9 cellular contexts compared by ENCODE assay signal in the genomic region with DNA sequence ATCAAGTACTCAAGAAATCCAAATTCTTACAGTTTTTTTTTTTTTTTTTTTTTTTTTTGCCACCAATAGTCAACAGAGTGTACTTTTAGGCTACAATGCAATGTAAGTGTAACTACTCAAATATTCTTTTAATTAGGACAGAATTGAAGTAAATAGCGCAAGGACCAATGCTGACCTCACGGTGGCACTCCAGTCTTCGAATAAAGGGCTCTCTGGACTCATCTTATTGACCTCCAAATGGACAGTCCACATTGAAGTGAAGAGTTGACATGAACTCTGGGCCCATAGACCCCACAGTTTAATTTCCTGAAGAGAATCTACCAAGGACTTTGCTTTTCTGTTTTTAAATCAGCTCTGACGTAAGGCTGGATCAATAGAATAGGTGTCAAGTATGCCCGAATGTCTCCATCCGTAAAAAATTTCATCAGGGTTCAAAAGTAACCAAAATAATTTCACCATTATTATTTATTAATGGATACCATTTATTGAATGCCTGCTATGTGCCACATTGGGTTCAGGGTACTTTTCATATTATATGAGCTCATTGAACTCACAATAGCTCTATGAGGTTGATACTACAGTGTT. TPM values are rescaled to one million over a fixed set of nuclear protein-coding genes. Genes with fewer than 3 reads are reported as not detected.
DNase-seq lines count a peak whose midpoint lies in the region; ATAC-seq and TF ChIP-seq lines count a peak whose summit lies in the region.
"Had no signal": no experiment of that assay in that cellular context is flagged by ENCODE, and none has a peak within 500 bp of the region (broad histone marks: within the 10 kb centered on the region; RNA-seq: fewer than 3 reads in every experiment).

No MANE protein-coding gene starts in this region.

- H3K4me2 ChIP-seq in GM23338: no peak overlapping the region

- no peaks in the 10 kb centered on the region for H4K20me1 ChIP-seq in GM23338 (replicated peaks; ENCODE audit: insufficient read depth)

- DNase-seq in AG09309 (ENCODE audit: low read depth): no peak
- peak; percentile 66 for DNase-seq in GM23338 (ENCODE audit: low spot score)
- peak; percentile 70 for DNase-seq in SK-MEL-5 (ENCODE audit: low read depth, low spot score)
- DNase-seq in glomerular visceral epithelial cell (ENCODE audit: extremely low spot score): peak; percentile 66
- no peak for DNase-seq in NCI-H1694 treated with DMSO at 0.1 percent for 48 hours (lab: John Stamatoyannopoulos, UW)
- no peak for DNase-seq in GDM1 (lab: John Stamatoyannopoulos, UW)
- no peak for DNase-seq in activated CD4-positive, alpha-beta T cell treated with anti-CD3 and anti-CD28 coated beads, Interleukin-2, amount 50 U/mL, for 1 hour
- no peak for DNase-seq in middle frontal gyrus (ENCODE audit: extremely low spot score, low spot score)

- no peak overlapping the region for H3K4me3 Mint-ChIP-seq in GM23338

- peak; percentile 70 for ATAC-seq in GM23338

- no peaks in the 10 kb centered on the region for H3K36me3 ChIP-seq in GM23338 (ENCODE audit: insufficient read depth)
- H3K36me3 ChIP-seq: HAP-1 had no signal

- H2AFZ ChIP-seq in GM23338: no peak overlapping the region

- no peaks in the 10 kb centered on the region for H3K36me3 Mint-ChIP-seq in GM23338 (ENCODE audit: low read depth)

- H3F3A ChIP-seq in GM23338 (replicated peaks; ENCODE audit: low read depth): no peaks in the 10 kb centered on the region

- no peak overlapping the region for H3K27ac Mint-ChIP-seq in GM23338

- no peaks in the 10 kb centered on the region for H3K4me1 Mint-ChIP-seq in GM23338

- H3K9me2 ChIP-seq in GM23338 (ENCODE audit: insufficient read depth): no peaks in the 10 kb centered on the region

- H3K27me3 Mint-ChIP-seq in GM23338 (ENCODE audit: insufficient read depth, low read depth, poor library complexity): no peaks in the 10 kb centered on the region

- no peaks in the 10 kb centered on the region for H3K79me2 ChIP-seq in GM23338 (replicated peaks; ENCODE audit: insufficient read depth)

- TF ChIP-seq CTCF in AG09309 (IDR thresholded peaks at IDR 0.05; ENCODE audit: control insufficient read depth, insufficient read depth, low read depth, low read length, missing control alignments) (peak; percentile 53), GM23338 (conservative IDR thresholded peaks at IDR 0.05; ENCODE audit: low read depth in 2 of 2) (peak; percentile 66 to 79)

- no peaks in the 10 kb centered on the region for H3K4me1 ChIP-seq in GM23338 (ENCODE audit: insufficient read depth)

- in situ Hi-C loops in SK-MEL-5 (cut with HindIII; ENCODE audit: low pct_unique_long_range_greater_than_20kb, low sequenced_read_pairs): no loop called here

- peaks cover 5% of the 10 kb centered on the region; the same call in 1 of the 2 replicates for H3K27me3 ChIP-seq in GM23338 (ENCODE audit: insufficient read depth)

- H3K9me3 Mint-ChIP-seq in GM23338: no peaks in the 10 kb centered on the region

- H3K4me3 ChIP-seq in AG09309 (ENCODE audit: control insufficient read depth, low read depth, low read length) (no peak overlapping the region), GM23338 (no peak overlapping the region)
- H3K4me3 ChIP-seq: HAP-1 had no signal

- H3K27ac ChIP-seq in GM23338 (ENCODE audit: low read depth): no peak overlapping the region

TF ChIP-seq in GM23338, 12 proteins besides CTCF, POLR2A, EP300 and RAD21 (continues in another document):
- TF ChIP-seq ZNF114 (CRISPR knock-in tag; IDR thresholded peaks at IDR 0.05): no peak
- no peak for TF ChIP-seq EZH2 (IDR thresholded peaks at IDR 0.05; ENCODE audit: low read depth, unreplicated experiment)
- TF ChIP-seq EZH2phosphoT487 (IDR thresholded peaks at IDR 0.05; ENCODE audit: unreplicated experiment): no peak
- TF ChIP-seq REST (IDR thresholded peaks at IDR 0.05; ENCODE audit: unreplicated experiment): no peak
- TF ChIP-seq ZNF331 (CRISPR knock-in tag; IDR thresholded peaks at IDR 0.05; ENCODE audit: low read depth): no peak
- no peak for TF ChIP-seq JUNB (IDR thresholded peaks at IDR 0.05; ENCODE audit: unreplicated experiment)

RNA-seq across cellular contexts. Expression of gene DDX52, which starts 7.3 kb away (rescaled TPM):
- total RNA-seq in GM23338 (2014; rRNA removed; shearing (Covaris generic)): 45.3 and 46.2 TPM in 2 replicates
- 46.0 and 61.3 TPM in 2 replicates for polyA plus RNA-seq in GM23338 (2016; fragmentation: Nextera tagmentation; extraction: Ambion mirVana)
- 33.7 and 34.0 TPM in 2 replicates for total RNA-seq in SK-MEL-5 (2014; rRNA removed; shearing (Covaris generic))
- 15.6 and 21.1 TPM in 2 replicates for polyA plus RNA-seq in SK-MEL-5 (2015; cell fraction: cytosol; rRNA removed)
- polyA plus RNA-seq in SK-MEL-5 (2015; cell fraction: nucleus; rRNA removed): 38.3 and 48.6 TPM in 2 replicates

RNA-seq across cellular contexts. Expression of gene SYNRG, which starts 41.3 kb away (rescaled TPM):
- 15.4 and 18.6 TPM in 2 replicates for total RNA-seq in GM23338 (2014; rRNA removed; shearing (Covaris generic))
- polyA plus RNA-seq in GM23338 (2016; fragmentation: Nextera tagmentation; extraction: Ambion mirVana): 17.3 and 22.6 TPM in 2 replicates
- 10.0 and 11.0 TPM in 2 replicates for total RNA-seq in SK-MEL-5 (2014; rRNA removed; shearing (Covaris generic))
- 15.4 and 19.4 TPM in 2 replicates for polyA plus RNA-seq in SK-MEL-5 (2015; cell fraction: cytosol; rRNA removed)
- polyA plus RNA-seq in SK-MEL-5 (2015; cell fraction: nucleus; rRNA removed): 32.6 and 33.0 TPM in 2 replicates

Comparison
In these comparisons a context has a peak if more than half of its experiments do, and no peak if none do; other contexts are left out.
1. DNase-seq: peak in GM23338 (single experiment), SK-MEL-5 (single experiment) and glomerular visceral epithelial cell (single experiment); none in AG09309 (single experiment), NCI-H1694 treated with DMSO at 0.1 percent for 48 hours (single experiment), GDM1 (single experiment), activated CD4-positive, alpha-beta T cell treated with anti-CD3 and anti-CD28 coated beads, Interleukin-2, amount 50 U/mL, for 1 hour (single experiment) and middle frontal gyrus (single experiment).